In genomic region chrX:45771114-45771513, GRCh38 we compare ENCODE assay signal across 1 cellular context.
A peak's percentile ranks its signal among the peaks of the same experiment; 100 is the strongest.
TF ChIP-seq lines count a peak whose summit lies in the region.

No MANE protein-coding gene starts in this region.

TF ChIP-seq in SK-N-SH, 30 proteins besides CTCF, POLR2A, EP300 and RAD21 (continued from another document):
- peak; percentile 85; the same call in 1 of the 2 replicates for TF ChIP-seq RXRA (IDR thresholded peaks at IDR 0.05; ENCODE audit: borderline replicate concordance, low read depth)
- TF ChIP-seq ZBTB33 (IDR thresholded peaks at IDR 0.05; ENCODE audit: borderline replicate concordance, low read depth), result peak; percentile 78
- peak; percentile 99 for TF ChIP-seq POLR2AphosphoS5 (IDR thresholded peaks at IDR 0.05; ENCODE audit: low read depth, low read length)
